22 cellular contexts compared by ENCODE assay signal in the genomic region with DNA sequence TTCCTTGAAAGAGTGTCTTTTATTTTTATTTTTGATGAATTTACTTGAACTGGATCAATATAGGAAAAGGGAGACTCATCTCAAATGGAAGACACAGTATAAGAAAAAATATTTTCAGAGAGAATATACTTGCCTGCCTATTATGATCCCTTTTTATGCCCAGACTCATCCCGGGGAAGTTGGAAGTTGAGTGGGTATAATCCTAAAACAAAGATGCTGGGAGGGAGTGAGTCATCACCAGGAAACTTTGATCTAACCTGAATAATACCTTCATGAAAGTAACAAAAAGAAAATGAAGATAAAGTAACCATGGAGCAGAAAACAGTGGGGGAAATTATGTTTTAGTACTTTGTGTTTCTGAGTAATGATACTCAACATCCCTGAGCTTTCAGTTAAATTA.
"Had no signal": no experiment of that assay in that cellular context is flagged by ENCODE, and none has a peak within 500 bp of the region (broad histone marks: within the 10 kb centered on the region; RNA-seq: fewer than 3 reads in every experiment).

No MANE protein-coding gene starts in this region.

- H3K36me3 ChIP-seq: breast epithelium had no signal

- ATAC-seq: activated T-helper 17 cell treated with anti-CD3 and anti-CD28 coated beads, Interleukin-2, amount 50 U/mL, for 72 hours; PC-3; T-cell had no signal

- H3K27ac ChIP-seq: breast epithelium had no signal

- H3K4me3 ChIP-seq: breast epithelium had no signal

- DNase-seq: activated B cell treated with CpG ODN at 0.5 μM for 24 hours; activated CD4-positive, alpha-beta memory T cell treated with anti-CD3 and anti-CD28 coated beads, Interleukin-2, amount 10 ng/mL, durations not matched to agents 7 days and 5 days; activated CD4-positive, alpha-beta T cell treated with anti-CD3 and anti-CD28 coated beads, Interleukin-2, amount 10 ng/mL, durations not matched to agents 7 days and 5 days; activated gamma-delta T cell; activated naive CD4-positive, alpha-beta T cell treated with anti-CD3 and anti-CD28 coated beads for 36 hours; activated T-cell treated with anti-CD3 and anti-CD28 coated beads for 4 hours; activated T-cell treated with anti-CD3 and anti-CD28 coated beads, Interleukin-2, amount 50 U/mL, for 48 hours; KG1; NCI-H1092 treated with DMSO at 0.1 percent for 48 hours; NCI-H1417 treated with DMSO at 0.1 percent for 48 hours; NCI-H1694; NCI-H2029; NCI-H2107; NCI-H2171 treated with DMSO at 0.1 percent for 48 hours; NCI-H510A; PC-3; SHP77; T-cell; T-helper 2 cell; T1000 had no signal

- H3K9me3 ChIP-seq: breast epithelium had no signal

- H3K4me1 ChIP-seq: breast epithelium had no signal

- H3K27me3 ChIP-seq: breast epithelium had no signal
